Comparison of ENCODE assay signal across 1 cellular context in the genomic region with DNA sequence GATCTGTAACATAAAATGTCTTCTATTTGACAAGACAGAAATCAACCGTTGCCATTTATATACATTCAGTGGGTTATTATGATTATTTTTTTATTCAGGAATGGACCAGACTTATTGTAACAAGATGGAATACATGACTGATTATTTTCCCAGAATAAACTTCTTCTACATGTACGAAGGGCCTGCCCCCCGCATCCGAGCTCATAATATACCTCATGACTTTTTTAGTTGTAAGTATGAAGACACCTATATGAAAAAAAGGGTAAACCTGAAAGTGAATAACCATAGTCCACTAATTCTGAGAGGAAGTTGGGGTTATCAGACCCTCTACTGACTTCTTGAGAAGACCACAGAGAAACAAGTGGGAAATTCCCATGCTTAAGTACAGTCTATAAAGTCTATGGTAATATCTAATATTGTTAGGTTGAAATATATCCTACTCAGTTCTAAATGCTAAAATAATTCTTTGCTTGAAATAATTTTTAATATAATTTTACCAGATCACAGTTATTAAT.
TF ChIP-seq lines count a peak whose summit lies in the region.

No MANE protein-coding gene starts in this region.

TF ChIP-seq in HepG2, 621 proteins besides CTCF, POLR2A, EP300 and RAD21:
- TF ChIP-seq RFX3 (CRISPR knock-in tag; IDR thresholded peaks at IDR 0.05) = no peak
- TF ChIP-seq ZNF678 (CRISPR knock-in tag; IDR thresholded peaks at IDR 0.05) = no peak
- no peak for TF ChIP-seq ZNF383 (CRISPR knock-in tag; IDR thresholded peaks at IDR 0.05; ENCODE audit: borderline replicate concordance)
- TF ChIP-seq ZNF607 (CRISPR knock-in tag; IDR thresholded peaks at IDR 0.05; ENCODE audit: borderline replicate concordance) = no peak
- TF ChIP-seq ZNF552 (CRISPR knock-in tag; IDR thresholded peaks at IDR 0.05; ENCODE audit: borderline replicate concordance) = no peak
- TF ChIP-seq, protein P1, sequence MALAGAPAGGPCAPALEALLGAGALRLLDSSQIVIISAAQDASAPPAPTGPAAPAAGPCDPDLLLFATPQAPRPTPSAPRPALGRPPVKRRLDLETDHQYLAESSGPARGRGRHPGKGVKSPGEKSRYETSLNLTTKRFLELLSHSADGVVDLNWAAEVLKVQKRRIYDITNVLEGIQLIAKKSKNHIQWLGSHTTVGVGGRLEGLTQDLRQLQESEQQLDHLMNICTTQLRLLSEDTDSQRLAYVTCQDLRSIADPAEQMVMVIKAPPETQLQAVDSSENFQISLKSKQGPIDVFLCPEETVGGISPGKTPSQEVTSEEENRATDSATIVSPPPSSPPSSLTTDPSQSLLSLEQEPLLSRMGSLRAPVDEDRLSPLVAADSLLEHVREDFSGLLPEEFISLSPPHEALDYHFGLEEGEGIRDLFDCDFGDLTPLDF (CRISPR knock-in tag; IDR thresholded peaks at IDR 0.05) = no peak
- TF ChIP-seq SMYD3 (CRISPR knock-in tag; IDR thresholded peaks at IDR 0.05) = no peak
- TF ChIP-seq AGO2 (optimal IDR thresholded peaks at IDR 0.05; ENCODE audit: low read depth, low read length) = no peak
- TF ChIP-seq CBX2 (IDR thresholded peaks at IDR 0.05; ENCODE audit: low read depth, low read length) = no peak
- TF ChIP-seq CBX2 (CRISPR knock-in tag; IDR thresholded peaks at IDR 0.05; ENCODE audit: low read depth) = no peak
- no peak for TF ChIP-seq ZSCAN20 (CRISPR knock-in tag; IDR thresholded peaks at IDR 0.05; ENCODE audit: borderline replicate concordance)
- TF ChIP-seq NFKBIZ (CRISPR knock-in tag; IDR thresholded peaks at IDR 0.05) = no peak
- no peak for TF ChIP-seq SSRP1 (CRISPR knock-in tag; IDR thresholded peaks at IDR 0.05)
- no peak for TF ChIP-seq SUZ12 (IDR thresholded peaks at IDR 0.05; ENCODE audit: low read depth, low read length)
- no peak for TF ChIP-seq WIZ (CRISPR knock-in tag; IDR thresholded peaks at IDR 0.05)
- no peak for TF ChIP-seq ZNF180 (CRISPR knock-in tag; IDR thresholded peaks at IDR 0.05; ENCODE audit: borderline replicate concordance, low read depth)
- no peak for TF ChIP-seq ZNF230 (CRISPR knock-in tag; IDR thresholded peaks at IDR 0.05)
- TF ChIP-seq SMARCE1 (IDR thresholded peaks at IDR 0.05; ENCODE audit: borderline replicate concordance) = no peak
- TF ChIP-seq, protein P2, sequence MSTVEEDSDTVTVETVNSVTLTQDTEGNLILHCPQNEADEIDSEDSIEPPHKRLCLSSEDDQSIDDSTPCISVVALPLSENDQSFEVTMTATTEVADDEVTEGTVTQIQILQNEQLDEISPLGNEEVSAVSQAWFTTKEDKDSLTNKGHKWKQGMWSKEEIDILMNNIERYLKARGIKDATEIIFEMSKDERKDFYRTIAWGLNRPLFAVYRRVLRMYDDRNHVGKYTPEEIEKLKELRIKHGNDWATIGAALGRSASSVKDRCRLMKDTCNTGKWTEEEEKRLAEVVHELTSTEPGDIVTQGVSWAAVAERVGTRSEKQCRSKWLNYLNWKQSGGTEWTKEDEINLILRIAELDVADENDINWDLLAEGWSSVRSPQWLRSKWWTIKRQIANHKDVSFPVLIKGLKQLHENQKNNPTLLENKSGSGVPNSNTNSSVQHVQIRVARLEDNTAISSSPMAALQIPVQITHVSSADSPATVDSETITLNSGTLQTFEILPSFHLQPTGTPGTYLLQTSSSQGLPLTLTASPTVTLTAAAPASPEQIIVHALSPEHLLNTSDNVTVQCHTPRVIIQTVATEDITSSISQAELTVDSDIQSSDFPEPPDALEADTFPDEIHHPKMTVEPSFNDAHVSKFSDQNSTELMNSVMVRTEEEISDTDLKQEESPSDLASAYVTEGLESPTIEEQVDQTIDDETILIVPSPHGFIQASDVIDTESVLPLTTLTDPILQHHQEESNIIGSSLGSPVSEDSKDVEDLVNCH (CRISPR knock-in tag; IDR thresholded peaks at IDR 0.05) = no peak
- no peak for TF ChIP-seq ZNF589 (CRISPR knock-in tag; conservative IDR thresholded peaks at IDR 0.05)
- TF ChIP-seq SOX13 (IDR thresholded peaks at IDR 0.05) = no peak
- no peak for TF ChIP-seq SOX13 (CRISPR knock-in tag; conservative IDR thresholded peaks at IDR 0.05 in 1 of 2, IDR thresholded peaks at IDR 0.05 in 1 of 2)
